In genomic region chr7:102291056-102291915, GRCh38 we compare ENCODE assay signal across 9 cellular contexts. TPM values are rescaled to one million over a fixed set of nuclear protein-coding genes. Genes with fewer than 3 reads are reported as not detected.
DNase-seq lines count a peak whose midpoint lies in the region; ATAC-seq and TF ChIP-seq lines count a peak whose summit lies in the region.
"Had no signal": no experiment of that assay in that cellular context is flagged by ENCODE, and none has a peak within 500 bp of the region (broad histone marks: within the 10 kb centered on the region; RNA-seq: fewer than 3 reads in every experiment).

No MANE protein-coding gene starts in this region.

- peaks cover 91% of the 10 kb centered on the region for H4K20me1 ChIP-seq in BLaER1

- H3K9me3 ChIP-seq in BLaER1 (no peaks in the 10 kb centered on the region), A673 (ENCODE audit: low read depth, low read length, poor library complexity, severe bottlenecking) (no peaks in the 10 kb centered on the region)

- no peak overlapping the region for H3K27ac ChIP-seq in BLaER1
- no peak overlapping the region for H3K27ac ChIP-seq in A673 (ENCODE audit: low read depth, low read length, poor library complexity, severe bottlenecking)
- H3K27ac ChIP-seq in substantia nigra (ENCODE audit: low read depth, low read length, poor library complexity, severe bottlenecking) = no peak overlapping the region

- H3K36me3 ChIP-seq in BLaER1 (peaks cover 15% of the 10 kb centered on the region; the same call in 1 of the 2 replicates), A673 (ENCODE audit: insufficient read depth, low read length, poor library complexity, severe bottlenecking) (no peaks in the 10 kb centered on the region)

- H3K4me2 ChIP-seq in BLaER1 = peak overlapping the region; percentile 9; the same call in 1 of the 2 replicates

- POLR2A ChIA-PET in A673 (lab: Charles Lee; ENCODE audit: low non-redundant PET) = no interaction called here

- H3K4me3 ChIP-seq in BLaER1 = no peak overlapping the region
- no peak overlapping the region for H3K4me3 ChIP-seq in A673 (ENCODE audit: low read depth, low read length, poor library complexity, severe bottlenecking)

- H3K27me3 ChIP-seq in BLaER1 = no peaks in the 10 kb centered on the region
- no peaks in the 10 kb centered on the region for H3K27me3 ChIP-seq in A673 (replicated peaks; ENCODE audit: insufficient read depth, low read depth, low read length, poor library complexity)

- BruUV-seq in A673 (replicated peaks; lab: Mats Ljungman, UMichigan) = no TSS peak

- intact Hi-C loops in A673 (cut with micrococcal nuclease; ENCODE audit: unreplicated experiment) = no loop called here

- CTCF ChIA-PET in A673 (lab: Charles Lee) = no interaction called here

- H3K4me1 ChIP-seq in BLaER1 = peaks cover 83% of the 10 kb centered on the region
- H3K4me1 ChIP-seq in A673 (ENCODE audit: insufficient read depth, low read length, poor library complexity, severe bottlenecking) = peaks cover 15% of the 10 kb centered on the region

- peak; percentile 52 for ATAC-seq in GM18907 (IDR thresholded peaks at IDR 0.05; ENCODE audit: unreplicated experiment)
- peak; percentile 39 for ATAC-seq in HG02973 (IDR thresholded peaks at IDR 0.05; ENCODE audit: unreplicated experiment)
- ATAC-seq in HG03521 (IDR thresholded peaks at IDR 0.05; ENCODE audit: unreplicated experiment) = no peak

- no peak for TF ChIP-seq CTCF in A673 (conservative IDR thresholded peaks at IDR 0.05; ENCODE audit: low read depth, low read length)

- no peak overlapping the region for H3K9ac ChIP-seq in BLaER1

- peak; percentile 25 for DNase-seq in activated naive CD4-positive, alpha-beta T cell treated with anti-CD3 and anti-CD28 coated beads, Interleukin-2, amount 50 U/mL, for 16 hours
- DNase-seq in NCI-H2107 treated with DMSO at 0.1 percent for 48 hours (lab: John Stamatoyannopoulos, UW; ENCODE audit: unreplicated experiment) (no peak), A673 (ENCODE audit: low spot score) (no peak), substantia nigra (lab: John Stamatoyannopoulos, UW) (no peak)
- DNase-seq: IMR-90 had no signal

RNA-seq across cellular contexts. Expression of gene SH2B2, which starts 4.6 kb away (rescaled TPM):
- 8.6 and 11.3 TPM in 2 replicates for total RNA-seq in A673 (2021)
